In genomic region chr4:2042207-2042946, GRCh38 we compare ENCODE assay signal across 8 cellular contexts. TPM values are rescaled to one million over a fixed set of nuclear protein-coding genes. Genes with fewer than 3 reads are reported as not detected.
DNase-seq lines count a peak whose midpoint lies in the region; ATAC-seq and TF ChIP-seq lines count a peak whose summit lies in the region.

No MANE protein-coding gene starts in this region.

- H3K27ac ChIP-seq in PC-9, result no peak overlapping the region
- no peak overlapping the region for H3K27ac ChIP-seq in iPS-18a (ENCODE audit: low read length)

- POLR2A ChIA-PET in PC-9 (lab: Charles Lee; ENCODE audit: unreplicated experiment), result no interaction called here

- H3K79me2 ChIP-seq in PC-9 (ENCODE audit: low read depth), result no peaks in the 10 kb centered on the region

- ATAC-seq in GM21528 (IDR thresholded peaks at IDR 0.05; ENCODE audit: low FRiP score, unreplicated experiment) (peak; percentile 40), GM19467 (IDR thresholded peaks at IDR 0.05; ENCODE audit: unreplicated experiment) (no peak)

- CTCF ChIA-PET in PC-9 (lab: Charles Lee), result no interaction called here

- peak overlapping the region; percentile 92 for H3K4me2 ChIP-seq in PC-9

- H3K27me3 ChIP-seq in BE2C, result peaks cover 36% of the 10 kb centered on the region
- no peaks in the 10 kb centered on the region for H3K27me3 ChIP-seq in PC-9 (ENCODE audit: insufficient read depth, low read depth)
- peaks cover 55% of the 10 kb centered on the region for H3K27me3 ChIP-seq in iPS-18a (ENCODE audit: control insufficient read depth, insufficient read depth, low read length)

- no TSS peak for BruUV-seq in PC-9 (replicated peaks; lab: Mats Ljungman, UMichigan)

- H3K9me3 ChIP-seq in BE2C, result peaks cover 4% of the 10 kb centered on the region; the same call in 1 of the 2 replicates
- no peaks in the 10 kb centered on the region for H3K9me3 ChIP-seq in PC-9 (ENCODE audit: insufficient read depth, low read depth)
- no peaks in the 10 kb centered on the region for H3K9me3 ChIP-seq in iPS-18a (ENCODE audit: control insufficient read depth, low read depth, low read length)

- DNase-seq in BE2C (peak; percentile 52), PC-9 (no peak), astrocyte of the cerebellum (ENCODE audit: low read depth) (no peak), pons (ENCODE audit: low spot score) (no peak)
- DNase-seq in stimulated activated CD4-positive, alpha-beta T cell treated with anti-CD3 and anti-CD28 coated beads, Interleukin-2, amount 100 ng/mL, for 4 hours (ENCODE audit: low read depth), result peak; percentile 24

- TF ChIP-seq CTCF in BE2C (IDR thresholded peaks at IDR 0.05; ENCODE audit: low read depth, low read length) (no peak), PC-9 (conservative IDR thresholded peaks at IDR 0.05) (no peak), astrocyte of the cerebellum (IDR thresholded peaks at IDR 0.05; ENCODE audit: low read depth, low read length, missing control alignments) (no peak)

- peaks cover 13% of the 10 kb centered on the region; the same call in 1 of the 2 replicates for H3F3A ChIP-seq in PC-9 (ENCODE audit: insufficient read depth, low read depth)

- no peaks in the 10 kb centered on the region for H3K9me2 ChIP-seq in PC-9 (ENCODE audit: insufficient read depth)

- intact Hi-C loops in PC-9 (cut with micrococcal nuclease; ENCODE audit: unreplicated experiment), result loop anchor here (10.0 kb wide), 1 partner anchor 52 kb away; no protein-coding TSS in a partner anchor

- H3K4me1 ChIP-seq in BE2C, result no peaks in the 10 kb centered on the region
- H3K4me1 ChIP-seq in PC-9 (replicated peaks; ENCODE audit: insufficient read depth), result peaks cover 13% of the 10 kb centered on the region; the same call in 1 of the 2 replicates
- no peaks in the 10 kb centered on the region for H3K4me1 ChIP-seq in iPS-18a (ENCODE audit: control insufficient read depth, low read depth, low read length)

- peak overlapping the region; percentile 90; the same call in 1 of the 2 replicates for H2AFZ ChIP-seq in PC-9

- in situ Hi-C loops in astrocyte of the cerebellum (cut with HindIII; ENCODE audit: low sequenced_read_pairs), result no loop called here

- H3K4me3 ChIP-seq in BE2C (ENCODE audit: low read depth, low read length) (peak overlapping the region; percentile 64), PC-9 (peak overlapping the region; percentile 90), astrocyte of the cerebellum (ENCODE audit: low read depth, low read length) (peak overlapping the region; percentile 71), iPS-18a (ENCODE audit: low read length) (peak overlapping the region; percentile 61)

- no peak overlapping the region for H3K9ac ChIP-seq in iPS-18a (ENCODE audit: low read length)

- H4K20me1 ChIP-seq in PC-9 (ENCODE audit: insufficient read depth), result peaks cover 3% of the 10 kb centered on the region; the same call in 1 of the 2 replicates

- H3K36me3 ChIP-seq in BE2C, result no peaks in the 10 kb centered on the region; the same call in 1 of the 2 replicates
- no peaks in the 10 kb centered on the region for H3K36me3 ChIP-seq in PC-9 (ENCODE audit: low read depth)
- H3K36me3 ChIP-seq in iPS-18a (ENCODE audit: control insufficient read depth, low read depth, low read length), result no peaks in the 10 kb centered on the region

RNA-seq across cellular contexts. Expression of gene NAT8L, which starts 16.8 kb away (rescaled TPM):
- polyA plus RNA-seq in BE2C (2012; ENCODE audit: insufficient read depth, insufficient read length, low read depth), result 21.3 TPM
- total RNA-seq in PC-9 (2021), result 2.1 and 4.1 TPM in 2 replicates

RNA-seq across cellular contexts. Expression of gene NELFA, which starts 33.6 kb away (rescaled TPM):
- 102 TPM for polyA plus RNA-seq in BE2C (2012; ENCODE audit: insufficient read depth, insufficient read length, low read depth)
- total RNA-seq in PC-9 (2021), result 52.4 and 70.1 TPM in 2 replicates

Comparison
In these comparisons a context has a peak if more than half of its experiments do, and no peak if none do; other contexts are left out.
1. DNase-seq: peak in BE2C (single experiment) and stimulated activated CD4-positive, alpha-beta T cell treated with anti-CD3 and anti-CD28 coated beads, Interleukin-2, amount 100 ng/mL, for 4 hours (single experiment); none in PC-9 (0 of 2), astrocyte of the cerebellum (single experiment) and pons (single experiment).
2. Peak in every context shown above with its lines, with median percentiles within 50 percentile points of each other: H3K4me3 ChIP-seq.